8 cellular contexts compared by ENCODE assay signal in genomic region chr14:50311974-50312733, GRCh38. TPM values are rescaled to one million over a fixed set of nuclear protein-coding genes. Genes with fewer than 3 reads are reported as not detected.
DNase-seq lines count a peak whose midpoint lies in the region; ATAC-seq and TF ChIP-seq lines count a peak whose summit lies in the region.

Gene DMAC2L (plus strand): TSS chr14:50312324. CDS start chr14:50321488, 9,164 bp downstream.
Gene L2HGDH (minus strand): TSS chr14:50312229. CDS start chr14:50312150, 79 bp downstream.

- peak within 1 kb of the TSS; percentile 88 to 94 (median 94) for H3K4me3 Mint-ChIP-seq in T-cell

- no peaks in the 10 kb centered on the region for H3K9me3 Mint-ChIP-seq in T-cell

- no peaks in the 10 kb centered on the region for H3K27me3 Mint-ChIP-seq in T-cell

- peaks cover 41 to 53% (median 42%) of the 10 kb centered on the region in 3 donors for H3K4me1 Mint-ChIP-seq in T-cell

- H3K27ac Mint-ChIP-seq in T-cell, result peak within 1 kb of the TSS; percentile 96 to 98

- no peaks in the 10 kb centered on the region for H3K9me3 ChIP-seq in prostate gland

- H3K27ac ChIP-seq in adipose tissue (ENCODE audit: low read depth, low read length), result peak within 1 kb of the TSS; percentile 1
- peak within 1 kb of the TSS; percentile 93 to 94 for H3K27ac ChIP-seq in prostate gland
- H3K27ac ChIP-seq in urinary bladder (ENCODE audit: low read depth), result peak within 1 kb of the TSS; percentile 93

- TF ChIP-seq CTCF in GM13976 (IDR thresholded peaks at IDR 0.05; ENCODE audit: borderline replicate concordance, control extremely low read depth, extremely low read depth, insufficient read depth, missing control alignments) (no peak), prostate gland (IDR thresholded peaks at IDR 0.05) (peak in 3 of 4 experiments; percentile 29 to 69 (median 50))

- H3K36me3 ChIP-seq in prostate gland (no peaks in the 10 kb centered on the region), urinary bladder (ENCODE audit: insufficient read depth) (no peaks in the 10 kb centered on the region)

- CTCF ChIA-PET in T-cell (lab: Charles Lee), result interaction anchor here in 1 of 2 donors (0.5 to 3.6 kb wide), 6 partner anchors 9 to 450 kb away, joined by 3 to 28 read pairs (median 4); no protein-coding TSS in a partner anchor

- in situ Hi-C loops in GM13976 (cut with MboI; ENCODE audit: low sequenced_read_pairs, unreplicated experiment), result no loop called here

- no peaks in the 10 kb centered on the region for H3K27me3 ChIP-seq in prostate gland (replicated peaks; ENCODE audit: insufficient read depth)

- no peaks in the 10 kb centered on the region for H3K4me1 ChIP-seq in prostate gland (replicated peaks)
- H3K4me1 ChIP-seq in urinary bladder (ENCODE audit: insufficient read depth), result no peaks in the 10 kb centered on the region

- peak; percentile 98 for DNase-seq in GM13976 (ENCODE audit: low spot score)
- peak; percentile 95 for DNase-seq in NCI-H1436 (lab: John Stamatoyannopoulos, UW)
- peak; percentile 69 to 90 (median 82) for DNase-seq in T-cell
- peak; percentile 94 for DNase-seq in left cardiac atrium
- peak; percentile 91 for DNase-seq in prostate gland (ENCODE audit: low spot score)

- H3K4me3 ChIP-seq in prostate gland, result peak within 1 kb of the TSS; percentile 55 to 71
- peak within 1 kb of the TSS; percentile 71 for H3K4me3 ChIP-seq in urinary bladder (ENCODE audit: low read depth, low read length)

- POLR2A ChIA-PET in T-cell (lab: Charles Lee), result interaction anchor here (0.5 to 1.0 kb wide), 7 partner anchors 9 to 851 kb away, joined by 3 to 7 read pairs (median 5); no protein-coding TSS in a partner anchor

- intact Hi-C loops in left cardiac atrium (cut with DNase I), result no loop called here
- intact Hi-C loops in prostate gland (cut with DNase I), result loop anchor here (2.0 to 10.0 kb wide), 3 partner anchors 221 to 463 kb away; partner anchors contain the start of gene MAP4K5

- peaks cover 9% of the 10 kb centered on the region for H3K36me3 Mint-ChIP-seq in T-cell

- WGBS in adipose tissue, 3 donors, result 0% methylated on average over 75 to 83 of the region's 83 CpGs
- under 1% methylated on average over 80 of the region's 83 CpGs for WGBS in prostate gland
- under 1% methylated on average over 83 of the region's 83 CpGs for WGBS in urinary bladder

- peak; percentile 94 for ATAC-seq in HG02840 (IDR thresholded peaks at IDR 0.05; ENCODE audit: low FRiP score, unreplicated experiment)
- ATAC-seq in T-cell (replicated peaks in 1 of 4), result peak; percentile 89 to 94 (median 93)
- peak; percentile 99 to 100 for ATAC-seq in left cardiac atrium

- peak; percentile 77 for TF ChIP-seq POLR2A in prostate gland (IDR thresholded peaks at IDR 0.05)

RNA-seq across cellular contexts. Expression of gene DMAC2L, which starts in this region (rescaled TPM):
- 10 to 100 TPM; 14.9 to 20.5 (median 19.0) TPM for total RNA-seq in T-cell
- 10 to 100 TPM; 12.4 to 24.0 (median 14.6) TPM for polyA plus RNA-seq in adipose tissue
- 10 to 100 TPM; 14.4 to 20.2 TPM for total RNA-seq in left cardiac atrium
- 10 to 100 TPM in 1 of 2 donors, 1 to 10 TPM in 1; 6.9 to 24.5 TPM for total RNA-seq in prostate gland
- total RNA-seq in urinary bladder, result 11.4 TPM
- 15.7 TPM for polyA plus RNA-seq in urinary bladder

RNA-seq across cellular contexts. Expression of gene L2HGDH, which starts in this region (rescaled TPM):
- 1 to 10 TPM; 3.9 to 6.3 (median 4.4) TPM for total RNA-seq in T-cell
- polyA plus RNA-seq in adipose tissue, result 1 to 10 TPM; 1.8 to 4.2 (median 3.3) TPM
- 1 to 10 TPM; 8.8 to 9.2 TPM for total RNA-seq in left cardiac atrium
- total RNA-seq in prostate gland, result 1 to 10 TPM; 5.6 to 6.5 TPM
- total RNA-seq in urinary bladder, result 6.7 TPM
- polyA plus RNA-seq in urinary bladder, result 4.3 TPM

Comparison
In these comparisons a context has a peak if more than half of its experiments do, and no peak if none do; other contexts are left out.
1. Peak in every context shown above with its lines: DNase-seq, ATAC-seq, H3K4me3 ChIP-seq and H3K27ac ChIP-seq.
2. H3K27ac ChIP-seq: peak in every context shown above with its lines; median percentile 94 in prostate gland; 93 in urinary bladder; 1 in adipose tissue.